1 cellular context compared by ENCODE assay signal in the genomic region with DNA sequence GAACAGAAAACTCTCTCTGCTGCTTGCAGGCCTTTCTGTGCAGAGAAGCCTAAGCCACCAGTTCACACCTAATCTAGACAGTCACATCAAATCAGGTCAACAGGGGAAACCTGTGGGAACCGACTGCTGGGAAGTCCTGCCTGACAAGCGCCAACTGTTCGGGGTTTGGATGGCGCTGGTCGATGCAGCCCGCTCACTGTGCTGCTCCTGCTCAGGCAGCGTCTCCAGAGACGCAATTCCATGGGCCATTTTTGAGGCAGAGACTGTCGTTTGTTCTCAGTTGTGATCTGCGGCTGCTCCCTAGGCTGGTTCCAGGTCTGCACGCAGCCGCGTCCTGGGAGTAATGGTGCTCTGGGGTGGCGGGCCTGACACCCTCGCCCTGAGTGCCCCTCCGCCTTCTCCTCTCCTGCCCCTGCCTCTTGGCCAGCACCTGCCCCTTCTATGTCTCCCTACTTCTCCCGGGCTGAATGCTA.
TF ChIP-seq lines count a peak whose summit lies in the region.

No MANE protein-coding gene starts in this region.

TF ChIP-seq in liver, 16 proteins besides CTCF, POLR2A, EP300 and RAD21 (continued from another document):
- TF ChIP-seq REST (IDR thresholded peaks at IDR 0.05) (no peak), HNF4G (IDR thresholded peaks at IDR 0.05) (no peak), EGR1 (IDR thresholded peaks at IDR 0.05; ENCODE audit: low read depth in 2 of 2) (peak in 1 of 2 donors; percentile 44), RXRA (IDR thresholded peaks at IDR 0.05) (no peak), GABPA (IDR thresholded peaks at IDR 0.05 in 1 of 2, conservative IDR thresholded peaks at IDR 0.05 in 1 of 2) (no peak), ATF3 (IDR thresholded peaks at IDR 0.05) (peak; percentile 20), FOXA1 (IDR thresholded peaks at IDR 0.05) (no peak), TAF1 (conservative IDR thresholded peaks at IDR 0.05) (peak; percentile 35), FOXA2 (IDR thresholded peaks at IDR 0.05) (no peak)
